Comparison of ENCODE assay signal across 21 cellular contexts in genomic region chr12:131250028-131250950, GRCh38.
DNase-seq lines count a peak whose midpoint lies in the region; ATAC-seq and TF ChIP-seq lines count a peak whose summit lies in the region.
"Had no signal": no experiment of that assay in that cellular context is flagged by ENCODE, and none has a peak within 500 bp of the region (broad histone marks: within the 10 kb centered on the region; RNA-seq: fewer than 3 reads in every experiment).

No MANE protein-coding gene starts in this region.

- H3K27me3 Mint-ChIP-seq in glutamatergic neuron (ENCODE audit: unreplicated experiment): peaks cover 17% of the 10 kb centered on the region
- H3K27me3 Mint-ChIP-seq: activated CD4-positive, alpha-beta memory T cell treated with anti-CD3 and anti-CD28 coated beads, Interleukin-2, amount 10 ng/mL, durations not matched to agents 7 days and 5 days had no signal

- H3K27me3 ChIP-seq in testis: no peaks in the 10 kb centered on the region

- H3K9me3 Mint-ChIP-seq in glutamatergic neuron (ENCODE audit: unreplicated experiment): peaks cover 14% of the 10 kb centered on the region
- H3K9me3 Mint-ChIP-seq: activated CD4-positive, alpha-beta memory T cell treated with anti-CD3 and anti-CD28 coated beads, Interleukin-2, amount 10 ng/mL, durations not matched to agents 7 days and 5 days; stimulated activated naive CD8-positive, alpha-beta T cell treated with anti-CD3 and anti-CD28 coated beads, Interleukin-15, Interleukin-2, amounts not matched to agents 100 ng/mL and 50 ng/mL, for 24 hours had no signal

- DNase-seq in NCI-H345 (lab: John Stamatoyannopoulos, UW) (peak; percentile 31), NCI-H345 treated with DMSO at 0.1 percent for 48 hours (lab: John Stamatoyannopoulos, UW; ENCODE audit: unreplicated experiment) (no peak), NCI-H1105 (lab: John Stamatoyannopoulos, UW) (peak; percentile 46), kidney glomerular epithelial cell (lab: John Stamatoyannopoulos, UW) (peak; percentile 80), testis (peak; percentile 82), inferior parietal cortex (ENCODE audit: extremely low spot score) (no peak), glutamatergic neuron (no peak)
- DNase-seq: activated CD4-positive, alpha-beta memory T cell treated with anti-CD3 and anti-CD28 coated beads, Interleukin-2, amount 10 ng/mL, durations not matched to agents 7 days and 5 days; activated effector memory CD4-positive, alpha-beta T cell treated with Interleukin-2 at 50 U/mL for 16 hours; Calu3; islet precursor cell; NCI-H2029 treated with DMSO at 0.1 percent for 48 hours; NCI-H510A treated with DMSO at 0.1 percent for 48 hours; nucleus accumbens; retina; transverse colon had no signal

- H3K4me3 ChIP-seq in testis: peak overlapping the region in 1 of 2 donors; percentile 18
- H3K4me3 ChIP-seq: gastroesophageal sphincter, HAP-1, transverse colon had no signal

- no peaks in the 10 kb centered on the region for H3K9me3 ChIP-seq in testis
- H3K9me3 ChIP-seq: gastroesophageal sphincter, HAP-1, transverse colon had no signal

- peaks cover 14% of the 10 kb centered on the region for H3K4me1 ChIP-seq in testis
- H3K4me1 ChIP-seq: HAP-1, transverse colon had no signal

- H3K4me1 Mint-ChIP-seq in glutamatergic neuron (ENCODE audit: low read depth, unreplicated experiment): peaks cover 16% of the 10 kb centered on the region
- H3K4me1 Mint-ChIP-seq: activated CD4-positive, alpha-beta memory T cell treated with anti-CD3 and anti-CD28 coated beads, Interleukin-2, amount 10 ng/mL, durations not matched to agents 7 days and 5 days had no signal

- peaks cover 6% of the 10 kb centered on the region for H3K36me3 Mint-ChIP-seq in glutamatergic neuron (ENCODE audit: unreplicated experiment)

- no peak overlapping the region for H3K4me3 Mint-ChIP-seq in glutamatergic neuron (ENCODE audit: unreplicated experiment)
- H3K4me3 Mint-ChIP-seq: activated CD4-positive, alpha-beta memory T cell treated with anti-CD3 and anti-CD28 coated beads, Interleukin-2, amount 10 ng/mL, durations not matched to agents 7 days and 5 days; stimulated activated naive CD8-positive, alpha-beta T cell treated with anti-CD3 and anti-CD28 coated beads, Interleukin-15, Interleukin-2, amounts not matched to agents 100 ng/mL and 50 ng/mL, for 24 hours had no signal

- no peak overlapping the region for H3K27ac ChIP-seq in testis
- H3K27ac ChIP-seq: gastroesophageal sphincter, transverse colon had no signal

- intact Hi-C loops in testis (cut with DNase I; ENCODE audit: low total_unique reads): no loop called here

- H3K27ac Mint-ChIP-seq in glutamatergic neuron (ENCODE audit: unreplicated experiment): no peak overlapping the region
- H3K27ac Mint-ChIP-seq: activated CD4-positive, alpha-beta memory T cell treated with anti-CD3 and anti-CD28 coated beads, Interleukin-2, amount 10 ng/mL, durations not matched to agents 7 days and 5 days; stimulated activated naive CD8-positive, alpha-beta T cell treated with anti-CD3 and anti-CD28 coated beads, Interleukin-15, Interleukin-2, amounts not matched to agents 100 ng/mL and 50 ng/mL, for 24 hours had no signal

- no peak for TF ChIP-seq CTCF in testis (IDR thresholded peaks at IDR 0.05)
- TF ChIP-seq CTCF in glutamatergic neuron (IDR thresholded peaks at IDR 0.05; ENCODE audit: partially characterized antibody, unreplicated experiment): no peak

- WGBS in testis, 2 donors: 58 to 68% methylated on average over 19 to 20 of the region's 20 CpGs

- TF ChIP-seq POLR2A in testis (IDR thresholded peaks at IDR 0.05): no peak

- ATAC-seq in GM19324 (IDR thresholded peaks at IDR 0.05; ENCODE audit: low FRiP score, unreplicated experiment): no peak
- ATAC-seq: activated CD4-positive, CD25-positive, alpha-beta regulatory T cell treated with anti-CD3 and anti-CD28 coated beads, Interleukin-2, amount 50 U/mL, for 24 hours had no signal

- no peaks in the 10 kb centered on the region for H3K36me3 ChIP-seq in testis (ENCODE audit: low read depth, missing control alignments)
- H3K36me3 ChIP-seq: gastroesophageal sphincter, HAP-1, transverse colon had no signal

Comparison
In these comparisons a context has a peak if more than half of its experiments do, and no peak if none do; other contexts are left out.
1. DNase-seq: peak in NCI-H345 (single experiment), NCI-H1105 (single experiment), kidney glomerular epithelial cell (single experiment) and testis (single experiment); none in NCI-H345 treated with DMSO at 0.1 percent for 48 hours (single experiment), inferior parietal cortex (single experiment) and glutamatergic neuron (single experiment).